ENCODE assay signal across 17 cellular contexts in the genomic region with DNA sequence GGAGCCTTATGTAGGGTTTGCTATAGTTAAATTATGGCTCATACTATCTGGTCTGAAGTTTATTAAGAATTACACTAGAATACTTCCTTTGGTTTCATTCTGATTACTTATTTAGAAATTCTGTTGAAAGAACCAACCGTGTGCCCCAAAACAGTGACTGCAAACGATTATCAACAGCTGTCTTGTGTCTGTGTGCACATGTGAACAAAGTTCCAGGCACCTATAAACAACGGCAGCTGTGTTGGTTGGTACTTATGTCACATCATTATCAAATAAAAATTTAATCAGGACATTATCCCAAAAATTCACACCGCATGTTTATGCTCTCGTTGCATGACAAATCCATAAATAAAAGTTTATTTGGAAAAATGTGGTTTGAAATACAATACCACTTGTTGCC.
DNase-seq lines count a peak whose midpoint lies in the region; ATAC-seq, FAIRE-seq and TF ChIP-seq lines count a peak whose summit lies in the region.
"Had no signal": no experiment of that assay in that cellular context is flagged by ENCODE, and none has a peak within 500 bp of the region (broad histone marks: within the 10 kb centered on the region; RNA-seq: fewer than 3 reads in every experiment).

No MANE protein-coding gene starts in this region.

- H3K4me2 ChIP-seq in GM12878 (ENCODE audit: control insufficient read depth, insufficient read depth), result peak overlapping the region; percentile 93
- no peak overlapping the region for H3K4me2 ChIP-seq in trophoblast cell (ENCODE audit: low read length)

- H3K36me3 Mint-ChIP-seq in IgD-negative memory B cell, result peaks cover 3% of the 10 kb centered on the region
- H3K36me3 Mint-ChIP-seq in stimulated activated memory B cell treated with anti-CD40 and anti-IgM and Interleukin-4, amounts not matched to agents 10 μg/mL and 1 μg/mL and 100 μg/mL, for 72 hours, result peaks cover 10% of the 10 kb centered on the region

- ATAC-seq in GM12878 (no peak), HG02571 (IDR thresholded peaks at IDR 0.05; ENCODE audit: unreplicated experiment) (no peak), GM18520 (IDR thresholded peaks at IDR 0.05; ENCODE audit: unreplicated experiment) (no peak)
- no peak for ATAC-seq in stimulated activated memory B cell treated with anti-CD40 and anti-IgM and Interleukin-4, amounts not matched to agents 10 μg/mL and 1 μg/mL and 100 μg/mL, for 72 hours
- ATAC-seq: SK-N-SH treated with all-trans-retinoic acid at 6 μM for 48 hours had no signal

- H3K23ac ChIP-seq in trophoblast cell (ENCODE audit: low read length), result no peak overlapping the region

- no peak overlapping the region for H3K4ac ChIP-seq in trophoblast cell (ENCODE audit: low read depth, low read length)

- no peaks in the 10 kb centered on the region for H4K20me1 ChIP-seq in GM12878 (ENCODE audit: control insufficient read depth, insufficient read depth)

- H2AFZ ChIP-seq in GM12878 (ENCODE audit: control insufficient read depth, low read depth, low read length) (no peak overlapping the region), trophoblast cell (ENCODE audit: insufficient read depth, low read length, poor library complexity) (no peak overlapping the region)

- intact Hi-C loops in left ventricle myocardium inferior (cut with micrococcal nuclease) (no loop called here), GM12878 (cut with micrococcal nuclease; ENCODE audit: unreplicated experiment) (no loop called here)

- peaks cover 64 to 76% (median 73%) of the 10 kb centered on the region in 3 donors for H3K4me1 Mint-ChIP-seq in IgD-negative memory B cell
- peaks cover 74% of the 10 kb centered on the region for H3K4me1 Mint-ChIP-seq in stimulated activated memory B cell treated with anti-CD40 and anti-IgM and Interleukin-4, amounts not matched to agents 10 μg/mL and 1 μg/mL and 100 μg/mL, for 72 hours

- BruUV-seq in GM12878 (replicated peaks; lab: Mats Ljungman, UMichigan), result no TSS peak

- no peak for FAIRE-seq in GM12878 (lab: Jason Lieb, UNC)
- FAIRE-seq: A204.1 had no signal

- no peak overlapping the region for H4K8ac ChIP-seq in trophoblast cell (ENCODE audit: low read depth, low read length)

- peak overlapping the region; percentile 26 for H3K4me3 ChIP-seq in left ventricle myocardium inferior
- H3K4me3 ChIP-seq in right atrium auricular region, result no peak overlapping the region
- H3K4me3 ChIP-seq in GM12878, result peak overlapping the region; percentile 56
- H3K4me3 ChIP-seq in trophoblast cell (ENCODE audit: low read depth, low read length), result no peak overlapping the region

- H3K27ac ChIP-seq in left ventricle myocardium inferior (replicated peaks) (peak overlapping the region; percentile 10), right atrium auricular region (peak overlapping the region in 1 of 2 donors; percentile 13), GM12878 (ENCODE audit: control insufficient read depth, insufficient read depth) (peak overlapping the region; percentile 43), trophoblast cell (ENCODE audit: low read depth, low read length) (no peak overlapping the region)

- no peak overlapping the region for H3K14ac ChIP-seq in trophoblast cell (ENCODE audit: low read length)

- DNase-seq in left ventricle myocardium inferior (no peak), right atrium auricular region (ENCODE audit: low spot score) (no peak), GM12878 (ENCODE audit: low read depth, low spot score) (no peak), trophoblast cell (no peak)
- DNase-seq: Caco-2; CD4-positive, alpha-beta T cell; EL; NCI-H1105; NCI-H1694 treated with DMSO at 0.1 percent for 48 hours; RPMI8226; SHP77 treated with DMSO at 0.1 percent for 48 hours had no signal

- H3K79me2 ChIP-seq in GM12878 (ENCODE audit: control insufficient read depth, insufficient read depth, low read length) (peaks cover 88% of the 10 kb centered on the region), trophoblast cell (ENCODE audit: control insufficient read depth, insufficient read depth, low read length, poor library complexity) (no peaks in the 10 kb centered on the region)

- no peaks in the 10 kb centered on the region for H3K27me3 ChIP-seq in left ventricle myocardium inferior (ENCODE audit: low read depth)
- H3K27me3 ChIP-seq in right atrium auricular region, result no peaks in the 10 kb centered on the region
- H3K27me3 ChIP-seq in GM12878 (replicated peaks in 1 of 2; ENCODE audit: control insufficient read depth in 2 of 2, insufficient read depth in 2 of 2, low read length in 1 of 2), result no peaks in the 10 kb centered on the region
- no peaks in the 10 kb centered on the region for H3K27me3 ChIP-seq in trophoblast cell (ENCODE audit: insufficient read depth, low read length)

- H3K9me3 Mint-ChIP-seq in IgD-negative memory B cell, result no peaks in the 10 kb centered on the region
- H3K9me3 Mint-ChIP-seq in stimulated activated memory B cell treated with anti-CD40 and anti-IgM and Interleukin-4, amounts not matched to agents 10 μg/mL and 1 μg/mL and 100 μg/mL, for 72 hours, result no peaks in the 10 kb centered on the region
- H3K9me3 Mint-ChIP-seq: CD4-positive, alpha-beta T cell had no signal

- H3K9ac ChIP-seq in GM12878 (ENCODE audit: control insufficient read depth, insufficient read depth, low read length) (peak overlapping the region; percentile 9; the same call in 1 of the 2 replicates), trophoblast cell (ENCODE audit: low read length) (no peak overlapping the region)

- H3K36me3 ChIP-seq in left ventricle myocardium inferior (no peaks in the 10 kb centered on the region), right atrium auricular region (no peaks in the 10 kb centered on the region), GM12878 (ENCODE audit: control insufficient read depth in 2 of 2, insufficient read depth in 2 of 2, low read length in 1 of 2) (peaks cover 0 to 2% of the 10 kb centered on the region in 2 experiments; a peak in 1 of 4 replicates), trophoblast cell (ENCODE audit: control insufficient read depth in 1 of 2, insufficient read depth in 2 of 2, low read length in 2 of 2) (peaks cover 0 to 5% of the 10 kb centered on the region in 2 experiments)

- H3K4me1 ChIP-seq in left ventricle myocardium inferior, result peaks cover 34% of the 10 kb centered on the region
- H3K4me1 ChIP-seq in right atrium auricular region, result peaks cover 0 to 13% of the 10 kb centered on the region in 2 donors
- H3K4me1 ChIP-seq in GM12878 (ENCODE audit: control insufficient read depth, insufficient read depth, low read length), result peaks cover 40% of the 10 kb centered on the region
- no peaks in the 10 kb centered on the region for H3K4me1 ChIP-seq in trophoblast cell (ENCODE audit: control insufficient read depth in 1 of 2, insufficient read depth in 2 of 2, low read length in 2 of 2)
- H3K4me1 ChIP-seq: Caco-2 had no signal

- no peak for TF ChIP-seq EP300 in GM12878 (IDR thresholded peaks at IDR 0.05; ENCODE audit: borderline replicate concordance in 1 of 2, control insufficient read depth in 1 of 2, low read depth in 2 of 2, low read length in 2 of 2)

- no peak for TF ChIP-seq RAD21 in GM12878 (IDR thresholded peaks at IDR 0.05; ENCODE audit: insufficient read depth, low read depth, low read length)

- RAD21 ChIA-PET in GM12878 (lab: Charles Lee; ENCODE audit: unreplicated experiment), result interaction anchor here (0.6 to 5.8 kb wide), 4 partner anchors 16 to 194 kb away, joined by 3 to 24 read pairs (median 3); no protein-coding TSS in a partner anchor

- H2BK5ac ChIP-seq in trophoblast cell (ENCODE audit: low read depth, low read length, poor library complexity), result no peak overlapping the region

- H3K9me3 ChIP-seq in left ventricle myocardium inferior (replicated peaks) (no peaks in the 10 kb centered on the region), right atrium auricular region (no peaks in the 10 kb centered on the region), GM12878 (replicated peaks; ENCODE audit: control insufficient read depth, insufficient read depth, low read length) (no peaks in the 10 kb centered on the region), trophoblast cell (ENCODE audit: insufficient read depth, low read depth, low read length) (no peaks in the 10 kb centered on the region)
- H3K9me3 ChIP-seq: Caco-2 had no signal

- peak overlapping the region in 3 of 4 donors; percentile 42 to 73 (median 69) for H3K4me3 Mint-ChIP-seq in IgD-negative memory B cell
- H3K4me3 Mint-ChIP-seq in stimulated activated memory B cell treated with anti-CD40 and anti-IgM and Interleukin-4, amounts not matched to agents 10 μg/mL and 1 μg/mL and 100 μg/mL, for 72 hours, result peak overlapping the region; percentile 16
- H3K4me3 Mint-ChIP-seq: CD4-positive, alpha-beta T cell had no signal

- H2AK5ac ChIP-seq in trophoblast cell (ENCODE audit: low read length), result no peak overlapping the region

- H3K27ac Mint-ChIP-seq in IgD-negative memory B cell, result peak overlapping the region; percentile 13 to 65 (median 51)
- H3K27ac Mint-ChIP-seq in stimulated activated memory B cell treated with anti-CD40 and anti-IgM and Interleukin-4, amounts not matched to agents 10 μg/mL and 1 μg/mL and 100 μg/mL, for 72 hours, result peak overlapping the region; percentile 79
- H3K27ac Mint-ChIP-seq: CD4-positive, alpha-beta T cell had no signal

- TF ChIP-seq CTCF in left ventricle myocardium inferior (IDR thresholded peaks at IDR 0.05; ENCODE audit: borderline replicate concordance) (no peak), right atrium auricular region (IDR thresholded peaks at IDR 0.05) (no peak), GM12878 (IDR thresholded peaks at IDR 0.05 in 2 of 3, conservative IDR thresholded peaks at IDR 0.05 in 1 of 3; ENCODE audit: control insufficient read depth in 2 of 3, extremely low read depth in 1 of 3, insufficient read depth in 1 of 3, low read depth in 3 of 3, low read length in 3 of 3) (no peak)

- H4K91ac ChIP-seq in trophoblast cell (ENCODE audit: low read depth, low read length), result no peak overlapping the region

- POLR2A ChIA-PET in GM12878 (lab: Charles Lee), result no interaction called here

- CTCF ChIA-PET in GM12878 (lab: Yijun Ruan, JAX), result interaction anchor here (0.9 to 1.4 kb wide), 5 partner anchors 11 to 227 kb away, joined by 3 to 11 read pairs (median 3); no protein-coding TSS in a partner anchor

- in situ Hi-C loops in GM12878 (cut with MboI), result no loop called here

- no peak overlapping the region for H2BK120ac ChIP-seq in trophoblast cell (ENCODE audit: insufficient read depth, low read length, poor library complexity)

- H3K79me1 ChIP-seq in trophoblast cell (ENCODE audit: low read length), result no peaks in the 10 kb centered on the region

- H2BK12ac ChIP-seq in trophoblast cell (ENCODE audit: low read length), result no peak overlapping the region

- TF ChIP-seq POLR2A in GM12878 (IDR thresholded peaks at IDR 0.05; ENCODE audit: low read depth, low read length), result no peak

- 8% methylated on average over 5 of the region's 5 CpGs for WGBS in GM12878 (ENCODE audit: insufficient coverage, insufficient replicate concordance, low lambda C conversion rate, missing lambda C conversion rate)
- WGBS in trophoblast cell (ENCODE audit: extremely low coverage, insufficient coverage, insufficient read length), result no CpG with 5 or more reads among the region's 5 CpGs

- no peaks in the 10 kb centered on the region for H3K27me3 Mint-ChIP-seq in IgD-negative memory B cell
- no peaks in the 10 kb centered on the region for H3K27me3 Mint-ChIP-seq in stimulated activated memory B cell treated with anti-CD40 and anti-IgM and Interleukin-4, amounts not matched to agents 10 μg/mL and 1 μg/mL and 100 μg/mL, for 72 hours
- H3K27me3 Mint-ChIP-seq: CD4-positive, alpha-beta T cell had no signal

- H4K12ac ChIP-seq in trophoblast cell (ENCODE audit: low read depth, low read length), result no peak overlapping the region

- H3K18ac ChIP-seq in trophoblast cell (ENCODE audit: low read length), result no peak overlapping the region

- SMC1A ChIA-PET in GM12878 (lab: Charles Lee; ENCODE audit: uncharacterized antibody, unreplicated experiment), result interaction anchor here (0.7 to 2.8 kb wide), 11 partner anchors 10 to 227 kb away, joined by 3 to 9 read pairs (median 4); no protein-coding TSS in a partner anchor

Comparison
In these comparisons a context has a peak if more than half of its experiments do, and no peak if none do; other contexts are left out.
1. H3K4me3 ChIP-seq: peak in left ventricle myocardium inferior (single experiment) and GM12878 (single experiment); none in right atrium auricular region (0 of 2) and trophoblast cell (single experiment).